In genomic region chr7:157439761-157440160, GRCh38 we compare ENCODE assay signal across 19 cellular contexts.
DNase-seq lines count a peak whose midpoint lies in the region; ATAC-seq and TF ChIP-seq lines count a peak whose summit lies in the region.
"Had no signal": no experiment of that assay in that cellular context is flagged by ENCODE, and none has a peak within 500 bp of the region (broad histone marks: within the 10 kb centered on the region; RNA-seq: fewer than 3 reads in every experiment).

No MANE protein-coding gene starts in this region.

- no peaks in the 10 kb centered on the region for H3K9me3 Mint-ChIP-seq in activated CD8-positive, alpha-beta memory T cell treated with anti-CD3 and anti-CD28 coated beads, Interleukin-2, amount 10 ng/mL, durations not matched to agents 7 days and 5 days (ENCODE audit: low read depth)
- no peaks in the 10 kb centered on the region for H3K9me3 Mint-ChIP-seq in activated T-helper 17 cell treated with anti-CD3 and anti-CD28 coated beads, Interleukin-2, amount 50 U/mL, for 72 hours
- H3K9me3 Mint-ChIP-seq: CD4-positive, alpha-beta T cell had no signal

- H3K4me1 ChIP-seq in spleen (no peaks in the 10 kb centered on the region), BE2C (no peaks in the 10 kb centered on the region)

- no peaks in the 10 kb centered on the region for H3K36me3 Mint-ChIP-seq in activated CD8-positive, alpha-beta memory T cell treated with anti-CD3 and anti-CD28 coated beads, Interleukin-2, amount 10 ng/mL, durations not matched to agents 7 days and 5 days
- no peaks in the 10 kb centered on the region for H3K36me3 Mint-ChIP-seq in activated T-helper 17 cell treated with anti-CD3 and anti-CD28 coated beads, Interleukin-2, amount 50 U/mL, for 72 hours (ENCODE audit: low read depth)

- no peak overlapping the region for H3K27ac ChIP-seq in spleen

- DNase-seq in activated CD8-positive, alpha-beta memory T cell treated with anti-CD3 and anti-CD28 coated beads, Interleukin-2, amount 10 ng/mL, durations not matched to agents 7 days and 5 days, result peak; percentile 31
- no peak for DNase-seq in activated CD8-positive, alpha-beta memory T cell treated with anti-CD3 and anti-CD28 coated beads, Interleukin-2, amount 50 U/mL, for 4 hours
- peak; percentile 26 for DNase-seq in mesenteric fat pad (ENCODE audit: low spot score)
- DNase-seq in spleen, result peak; percentile 47
- DNase-seq in cardiac septum (ENCODE audit: low spot score), result no peak
- no peak for DNase-seq in amniotic stem cell (lab: John Stamatoyannopoulos, UW)
- DNase-seq in BE2C, result no peak
- DNase-seq: CD4-positive, alpha-beta T cell; GF-D8; HCEC 1CT; KG1; NCI-H1105 treated with DMSO at 0.1 percent for 48 hours; NCI-H1694; NCI-H2081 treated with DMSO at 0.1 percent for 48 hours; NCI-H510A; NCI-H748 treated with DMSO at 0.1 percent for 48 hours; NK-92 treated with Interleukin-12 subunit alpha and Interleukin-12 subunit beta, amount 100 ng/mL, for 24 hours had no signal

- H3K27me3 Mint-ChIP-seq in activated CD8-positive, alpha-beta memory T cell treated with anti-CD3 and anti-CD28 coated beads, Interleukin-2, amount 10 ng/mL, durations not matched to agents 7 days and 5 days, result peaks cover 16% of the 10 kb centered on the region
- no peaks in the 10 kb centered on the region for H3K27me3 Mint-ChIP-seq in activated T-helper 17 cell treated with anti-CD3 and anti-CD28 coated beads, Interleukin-2, amount 50 U/mL, for 72 hours
- H3K27me3 Mint-ChIP-seq: CD4-positive, alpha-beta T cell had no signal

- 59 to 81% (median 67%) methylated on average over 3 of the region's 3 CpGs for WGBS in spleen, 5 donors

- H3K27me3 ChIP-seq in spleen (replicated peaks in 1 of 7), result peaks cover 0 to 5% (median 0%) of the 10 kb centered on the region in 7 donors
- peaks cover 5% of the 10 kb centered on the region; the same call in 1 of the 2 replicates for H3K27me3 ChIP-seq in BE2C

- H3K27ac Mint-ChIP-seq in activated CD8-positive, alpha-beta memory T cell treated with anti-CD3 and anti-CD28 coated beads, Interleukin-2, amount 10 ng/mL, durations not matched to agents 7 days and 5 days, result no peak overlapping the region
- H3K27ac Mint-ChIP-seq in activated T-helper 17 cell treated with anti-CD3 and anti-CD28 coated beads, Interleukin-2, amount 50 U/mL, for 72 hours, result peak overlapping the region; percentile 2
- H3K27ac Mint-ChIP-seq: CD4-positive, alpha-beta T cell had no signal

- intact Hi-C loops in spleen (cut with DNase I; ENCODE audit: low total_unique reads), result no loop called here
- intact Hi-C loops in cardiac septum (cut with DNase I), result no loop called here

- TF ChIP-seq POLR2A in spleen (IDR thresholded peaks at IDR 0.05), result no peak

- TF ChIP-seq CTCF in spleen (IDR thresholded peaks at IDR 0.05 in 8 of 11, conservative IDR thresholded peaks at IDR 0.05 in 3 of 11), result no peak
- TF ChIP-seq CTCF in BE2C (IDR thresholded peaks at IDR 0.05; ENCODE audit: low read depth, low read length), result no peak

- no peak overlapping the region for H3K4me3 Mint-ChIP-seq in activated CD8-positive, alpha-beta memory T cell treated with anti-CD3 and anti-CD28 coated beads, Interleukin-2, amount 10 ng/mL, durations not matched to agents 7 days and 5 days
- no peak overlapping the region for H3K4me3 Mint-ChIP-seq in activated T-helper 17 cell treated with anti-CD3 and anti-CD28 coated beads, Interleukin-2, amount 50 U/mL, for 72 hours
- H3K4me3 Mint-ChIP-seq: CD4-positive, alpha-beta T cell had no signal

- ATAC-seq in activated CD8-positive, alpha-beta memory T cell treated with anti-CD3 and anti-CD28 coated beads, Interleukin-2, amount 10 ng/mL, durations not matched to agents 7 days and 5 days, result no peak
- ATAC-seq in activated T-helper 17 cell treated with anti-CD3 and anti-CD28 coated beads, Interleukin-2, amount 50 U/mL, for 72 hours (replicated peaks), result no peak
- ATAC-seq: Right ventricle myocardium inferior had no signal

- H3K9me3 ChIP-seq in spleen (no peaks in the 10 kb centered on the region), BE2C (no peaks in the 10 kb centered on the region; the same call in 1 of the 2 replicates)

- peaks cover under 1% of the 10 kb centered on the region for H3K4me1 Mint-ChIP-seq in activated CD8-positive, alpha-beta memory T cell treated with anti-CD3 and anti-CD28 coated beads, Interleukin-2, amount 10 ng/mL, durations not matched to agents 7 days and 5 days
- peaks cover 8% of the 10 kb centered on the region for H3K4me1 Mint-ChIP-seq in activated T-helper 17 cell treated with anti-CD3 and anti-CD28 coated beads, Interleukin-2, amount 50 U/mL, for 72 hours

- no peak overlapping the region for H3K4me3 ChIP-seq in spleen
- no peak overlapping the region for H3K4me3 ChIP-seq in BE2C (ENCODE audit: low read depth, low read length)

- CTCF ChIA-PET in activated CD8-positive, alpha-beta memory T cell treated with anti-CD3 and anti-CD28 coated beads, Interleukin-2, amount 10 ng/mL, durations not matched to agents 7 days and 5 days (lab: Charles Lee), result no interaction called here

- H3K36me3 ChIP-seq in spleen (no peaks in the 10 kb centered on the region), BE2C (no peaks in the 10 kb centered on the region)

Comparison
In these comparisons a context has a peak if more than half of its experiments do, and no peak if none do; other contexts are left out.
1. DNase-seq: peak in activated CD8-positive, alpha-beta memory T cell treated with anti-CD3 and anti-CD28 coated beads, Interleukin-2, amount 10 ng/mL, durations not matched to agents 7 days and 5 days (single experiment), mesenteric fat pad (single experiment) and spleen (single experiment); none in activated CD8-positive, alpha-beta memory T cell treated with anti-CD3 and anti-CD28 coated beads, Interleukin-2, amount 50 U/mL, for 4 hours (single experiment), cardiac septum (single experiment), amniotic stem cell (single experiment) and BE2C (single experiment).